ENCODE assay signal across 8 cellular contexts in genomic region chr17:68511254-68511670, GRCh38. TPM values are rescaled to one million over a fixed set of nuclear protein-coding genes. Genes with fewer than 3 reads are reported as not detected.
DNase-seq lines count a peak whose midpoint lies in the region; ATAC-seq, FAIRE-seq and TF ChIP-seq lines count a peak whose summit lies in the region.

No MANE protein-coding gene starts in this region.

- H3K27ac ChIP-seq in cardiac muscle cell (peak overlapping the region; percentile 97), stomach (peak overlapping the region; percentile 99 to 100 (median 100))

- H3K4me3 ChIP-seq in cardiac muscle cell, result peak overlapping the region; percentile 91
- H3K4me3 ChIP-seq in iPS-18c (ENCODE audit: insufficient read depth, low read depth, low read length), result peak overlapping the region; percentile 57
- H3K4me3 ChIP-seq in stomach, result peak overlapping the region; percentile 59 to 98 (median 84)

- H3K4me3 Mint-ChIP-seq in activated T-helper 1 cell treated with anti-CD3 and anti-CD28 coated beads, Interleukin-12 subunit alpha, Interleukin-12 subunit beta, Interleukin-2, Interleukin-4 antibody, amounts not matched to agents 30 ng/mL and 10 ng/mL and 1 ng/mL, durations not matched to agents 14 hours and 24 hours and 36 hours, result peak overlapping the region; percentile 81

- H3K4me1 Mint-ChIP-seq in activated T-helper 1 cell treated with anti-CD3 and anti-CD28 coated beads, Interleukin-12 subunit alpha, Interleukin-12 subunit beta, Interleukin-2, Interleukin-4 antibody, amounts not matched to agents 30 ng/mL and 10 ng/mL and 1 ng/mL, durations not matched to agents 14 hours and 24 hours and 36 hours (ENCODE audit: low read depth), result peaks cover 65% of the 10 kb centered on the region

- no peak for FAIRE-seq in GM19239 (lab: Jason Lieb, UNC)

- TF ChIP-seq EP300 in stomach (IDR thresholded peaks at IDR 0.05), result no peak

- H3K27ac Mint-ChIP-seq in activated T-helper 1 cell treated with anti-CD3 and anti-CD28 coated beads, Interleukin-12 subunit alpha, Interleukin-12 subunit beta, Interleukin-2, Interleukin-4 antibody, amounts not matched to agents 30 ng/mL and 10 ng/mL and 1 ng/mL, durations not matched to agents 14 hours and 24 hours and 36 hours, result peak overlapping the region; percentile 82

- no peaks in the 10 kb centered on the region for H3K9me3 ChIP-seq in cardiac muscle cell (ENCODE audit: low read depth)
- no peaks in the 10 kb centered on the region for H3K9me3 ChIP-seq in iPS-18c (ENCODE audit: control insufficient read depth, insufficient read depth, low read length)
- H3K9me3 ChIP-seq in stomach, result no peaks in the 10 kb centered on the region

- H3K36me3 ChIP-seq in cardiac muscle cell (peaks cover 9% of the 10 kb centered on the region), stomach (peaks cover 0 to 12% (median 9%) of the 10 kb centered on the region in 4 donors)

- TF ChIP-seq CTCF in cardiac muscle cell (IDR thresholded peaks at IDR 0.05; ENCODE audit: low read depth, low read length) (no peak), stomach (IDR thresholded peaks at IDR 0.05) (no peak)

- peaks cover 21% of the 10 kb centered on the region for H3K36me3 Mint-ChIP-seq in activated T-helper 1 cell treated with anti-CD3 and anti-CD28 coated beads, Interleukin-12 subunit alpha, Interleukin-12 subunit beta, Interleukin-2, Interleukin-4 antibody, amounts not matched to agents 30 ng/mL and 10 ng/mL and 1 ng/mL, durations not matched to agents 14 hours and 24 hours and 36 hours (ENCODE audit: low read depth)

- 8 to 15% (median 11%) methylated on average over 8 to 10 of the region's 10 CpGs for WGBS in stomach, 5 donors

- no peaks in the 10 kb centered on the region for H3K27me3 Mint-ChIP-seq in activated T-helper 1 cell treated with anti-CD3 and anti-CD28 coated beads, Interleukin-12 subunit alpha, Interleukin-12 subunit beta, Interleukin-2, Interleukin-4 antibody, amounts not matched to agents 30 ng/mL and 10 ng/mL and 1 ng/mL, durations not matched to agents 14 hours and 24 hours and 36 hours (ENCODE audit: insufficient read depth)

- no peaks in the 10 kb centered on the region for H3K27me3 ChIP-seq in cardiac muscle cell
- H3K27me3 ChIP-seq in stomach, result no peaks in the 10 kb centered on the region

- TF ChIP-seq POLR2A in stomach (IDR thresholded peaks at IDR 0.05), result no peak

- ATAC-seq in Right ventricle myocardium inferior, result no peak
- ATAC-seq in GM18909 (IDR thresholded peaks at IDR 0.05; ENCODE audit: poor library complexity, unreplicated experiment), result no peak

- no peak for DNase-seq in cardiac muscle cell (ENCODE audit: low read depth in 1 of 2, low spot score in 1 of 2)
- DNase-seq in Right ventricle myocardium inferior (ENCODE audit: missing footprints), result no peak
- DNase-seq in activated T-helper 1 cell treated with anti-CD3 and anti-CD28 coated beads, Interleukin-12 subunit alpha, Interleukin-12 subunit beta, Interleukin-2, Interleukin-4 antibody, amounts not matched to agents 30 ng/mL and 10 ng/mL and 1 ng/mL, durations not matched to agents 14 hours and 24 hours and 36 hours (ENCODE audit: low spot score), result no peak
- no peak for DNase-seq in stomach
- DNase-seq in GM19239 (ENCODE audit: insufficient read length, low spot score), result no peak
- no peak for DNase-seq in NCI-H1417 (lab: John Stamatoyannopoulos, UW)

- H3K4me1 ChIP-seq in cardiac muscle cell (ENCODE audit: low read depth) (peaks cover 31% of the 10 kb centered on the region), stomach (peaks cover 19 to 52% (median 32%) of the 10 kb centered on the region in 4 donors)

- no peaks in the 10 kb centered on the region for H3K9me3 Mint-ChIP-seq in activated T-helper 1 cell treated with anti-CD3 and anti-CD28 coated beads, Interleukin-12 subunit alpha, Interleukin-12 subunit beta, Interleukin-2, Interleukin-4 antibody, amounts not matched to agents 30 ng/mL and 10 ng/mL and 1 ng/mL, durations not matched to agents 14 hours and 24 hours and 36 hours

- intact Hi-C loops in Right ventricle myocardium inferior (cut with DNase I) (no loop called here), stomach (cut with DNase I; ENCODE audit: low total_unique reads) (no loop called here)
- intact Hi-C loops in activated T-helper 1 cell treated with anti-CD3 and anti-CD28 coated beads, Interleukin-12 subunit alpha, Interleukin-12 subunit beta, Interleukin-2, Interleukin-4 antibody, amounts not matched to agents 30 ng/mL and 10 ng/mL and 1 ng/mL, durations not matched to agents 14 hours and 24 hours and 36 hours (cut with micrococcal nuclease), result loop anchor here (1.0 to 10.0 kb wide), 9 partner anchors 13 to 1269 kb away; partner anchors contain the start of genes ABCA5, AMZ2, ARSG and BPTF

RNA-seq across cellular contexts. Expression of gene PRKAR1A, which starts 1.0 kb away (rescaled TPM):
- total RNA-seq in cardiac muscle cell (458 and 473 TPM in 2 replicates), Right ventricle myocardium inferior (584 TPM), stomach (100 to 1,000 TPM in 3 of 5 donors, 10 to 100 TPM in 2; 22.6 to 323 (median 154) TPM)
- polyA plus RNA-seq in cardiac muscle cell (301 and 323 TPM in 2 replicates), stomach (10 to 100 TPM; 38.9 to 89.5 (median 71.2) TPM)
- total RNA-seq in activated T-helper 1 cell treated with anti-CD3 and anti-CD28 coated beads, Interleukin-12 subunit alpha, Interleukin-12 subunit beta, Interleukin-2, Interleukin-4 antibody, amounts not matched to agents 30 ng/mL and 10 ng/mL and 1 ng/mL, durations not matched to agents 14 hours and 24 hours and 36 hours, result 209 and 214 TPM in 2 replicates

RNA-seq across cellular contexts. Expression of gene WIPI1, which starts 54.0 kb away (rescaled TPM):
- 39.8 and 76.7 TPM in 2 replicates for total RNA-seq in cardiac muscle cell
- polyA plus RNA-seq in cardiac muscle cell, result 57.5 and 72.5 TPM in 2 replicates
- 62.8 TPM for total RNA-seq in Right ventricle myocardium inferior
- 11.5 and 13.1 TPM in 2 replicates for total RNA-seq in activated T-helper 1 cell treated with anti-CD3 and anti-CD28 coated beads, Interleukin-12 subunit alpha, Interleukin-12 subunit beta, Interleukin-2, Interleukin-4 antibody, amounts not matched to agents 30 ng/mL and 10 ng/mL and 1 ng/mL, durations not matched to agents 14 hours and 24 hours and 36 hours
- 10 to 100 TPM in 4 of 5 donors, 1 to 10 TPM in 1; 8.2 to 99.1 (median 76.3) TPM for total RNA-seq in stomach
- polyA plus RNA-seq in stomach, result 10 to 100 TPM; 20.3 to 49.7 (median 35.3) TPM
